14 cellular contexts compared by ENCODE assay signal in the genomic region with DNA sequence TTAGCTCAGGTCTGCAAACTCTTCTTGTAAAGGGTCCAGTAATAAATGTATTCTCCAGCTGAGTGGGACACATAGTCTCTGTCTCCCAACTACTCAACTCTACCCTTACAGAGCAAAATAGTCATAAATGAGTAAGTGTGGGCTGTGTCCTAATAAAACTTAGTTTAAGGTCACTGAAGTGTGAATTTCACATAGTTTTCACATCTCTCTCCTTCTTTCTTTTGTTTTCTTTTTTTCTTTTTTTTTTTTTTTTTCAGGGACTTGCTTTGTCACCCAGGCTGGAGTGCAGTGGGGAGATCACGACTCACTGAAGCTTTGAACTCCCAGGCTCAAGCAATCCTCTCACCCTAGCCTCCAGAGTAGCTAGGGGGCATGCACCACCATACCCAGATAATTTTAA. TPM values are rescaled to one million over a fixed set of nuclear protein-coding genes. Genes with fewer than 3 reads are reported as not detected.
A peak's percentile ranks its signal among the peaks of the same experiment; 100 is the strongest.
DNase-seq lines count a peak whose midpoint lies in the region; ATAC-seq and FAIRE-seq lines count a peak whose summit lies in the region.
"Had no signal": no experiment of that assay in that cellular context is flagged by ENCODE, and none has a peak within 500 bp of the region (broad histone marks: within the 10 kb centered on the region; RNA-seq: fewer than 3 reads in every experiment).

No MANE protein-coding gene starts in this region.

- peak; percentile 24 for FAIRE-seq in GM18507 (lab: Jason Lieb, UNC)
- FAIRE-seq in RCC 7860 (lab: Jason Lieb, UNC) = peak; percentile 38

- H3K4me3 Mint-ChIP-seq in activated T-helper 1 cell treated with anti-CD3 and anti-CD28 coated beads, Interleukin-12 subunit alpha, Interleukin-12 subunit beta, Interleukin-2, Interleukin-4 antibody, amounts not matched to agents 30 ng/mL and 10 ng/mL and 1 ng/mL, durations not matched to agents 14 hours and 24 hours and 36 hours = no peak overlapping the region

- H3K4me1 Mint-ChIP-seq in activated T-helper 1 cell treated with anti-CD3 and anti-CD28 coated beads, Interleukin-12 subunit alpha, Interleukin-12 subunit beta, Interleukin-2, Interleukin-4 antibody, amounts not matched to agents 30 ng/mL and 10 ng/mL and 1 ng/mL, durations not matched to agents 14 hours and 24 hours and 36 hours (ENCODE audit: low read depth) = peaks cover 30% of the 10 kb centered on the region

- DNase-seq in Caki2 (ENCODE audit: low read depth) (peak; percentile 79), GM18507 (ENCODE audit: extremely low spot score, insufficient read length, low read depth) (no peak), RCC 7860 (ENCODE audit: low spot score) (peak; percentile 37), kidney tubule cell (ENCODE audit: low spot score) (peak; percentile 63), NCI-H82 (lab: John Stamatoyannopoulos, UW) (no peak), T-helper 9 cell (no peak)
- DNase-seq in activated T-helper 1 cell treated with anti-CD3 and anti-CD28 coated beads, Interleukin-12 subunit alpha, Interleukin-12 subunit beta, Interleukin-2, Interleukin-4 antibody, amounts not matched to agents 30 ng/mL and 10 ng/mL and 1 ng/mL, durations not matched to agents 14 hours and 24 hours and 36 hours (ENCODE audit: low spot score) = no peak
- DNase-seq: ACHN; CD4-positive, CD25-positive, alpha-beta regulatory T cell; DMS79 treated with DMSO at 0.1 percent for 48 hours; HCEC 1CT; HFFc6 had no signal

- no peak overlapping the region for H3K27ac Mint-ChIP-seq in activated T-helper 1 cell treated with anti-CD3 and anti-CD28 coated beads, Interleukin-12 subunit alpha, Interleukin-12 subunit beta, Interleukin-2, Interleukin-4 antibody, amounts not matched to agents 30 ng/mL and 10 ng/mL and 1 ng/mL, durations not matched to agents 14 hours and 24 hours and 36 hours
- H3K27ac Mint-ChIP-seq: CD4-positive, CD25-positive, alpha-beta regulatory T cell; HFFc6 had no signal

- H3K9me3 Mint-ChIP-seq in activated T-helper 1 cell treated with anti-CD3 and anti-CD28 coated beads, Interleukin-12 subunit alpha, Interleukin-12 subunit beta, Interleukin-2, Interleukin-4 antibody, amounts not matched to agents 30 ng/mL and 10 ng/mL and 1 ng/mL, durations not matched to agents 14 hours and 24 hours and 36 hours = no peaks in the 10 kb centered on the region
- H3K9me3 Mint-ChIP-seq: HFFc6 had no signal

- in situ Hi-C loops in Caki2 (cut with HindIII; ENCODE audit: low pct_unique_long_range_greater_than_20kb, low sequenced_read_pairs) = no loop called here

- ATAC-seq in GM18511 (IDR thresholded peaks at IDR 0.05; ENCODE audit: unreplicated experiment) = no peak
- ATAC-seq: K562 had no signal

- H3K27me3 Mint-ChIP-seq in activated T-helper 1 cell treated with anti-CD3 and anti-CD28 coated beads, Interleukin-12 subunit alpha, Interleukin-12 subunit beta, Interleukin-2, Interleukin-4 antibody, amounts not matched to agents 30 ng/mL and 10 ng/mL and 1 ng/mL, durations not matched to agents 14 hours and 24 hours and 36 hours (ENCODE audit: insufficient read depth) = peaks cover 13% of the 10 kb centered on the region

- peaks cover 5% of the 10 kb centered on the region for H3K36me3 Mint-ChIP-seq in activated T-helper 1 cell treated with anti-CD3 and anti-CD28 coated beads, Interleukin-12 subunit alpha, Interleukin-12 subunit beta, Interleukin-2, Interleukin-4 antibody, amounts not matched to agents 30 ng/mL and 10 ng/mL and 1 ng/mL, durations not matched to agents 14 hours and 24 hours and 36 hours (ENCODE audit: low read depth)
- H3K36me3 Mint-ChIP-seq: CD4-positive, CD25-positive, alpha-beta regulatory T cell had no signal

- intact Hi-C loops in activated T-helper 1 cell treated with anti-CD3 and anti-CD28 coated beads, Interleukin-12 subunit alpha, Interleukin-12 subunit beta, Interleukin-2, Interleukin-4 antibody, amounts not matched to agents 30 ng/mL and 10 ng/mL and 1 ng/mL, durations not matched to agents 14 hours and 24 hours and 36 hours (cut with micrococcal nuclease) = loop anchor here (5.0 kb wide), 1 partner anchor 1042 kb away; the partner anchor contains the start of gene TTC14

RNA-seq across cellular contexts. Expression of gene ACTL6A, which starts 1.9 kb away (rescaled TPM):
- total RNA-seq in Caki2 (2014; rRNA removed; shearing (Covaris generic); ENCODE audit: low replicate concordance) = 184 and 205 TPM in 2 replicates
- total RNA-seq in activated T-helper 1 cell treated with anti-CD3 and anti-CD28 coated beads, Interleukin-12 subunit alpha, Interleukin-12 subunit beta, Interleukin-2, Interleukin-4 antibody, amounts not matched to agents 30 ng/mL and 10 ng/mL and 1 ng/mL, durations not matched to agents 14 hours and 24 hours and 36 hours = 113 and 117 TPM in 2 replicates

RNA-seq across cellular contexts. Expression of gene MRPL47, which starts 43.6 kb away (rescaled TPM):
- 83.8 and 91.6 TPM in 2 replicates for total RNA-seq in Caki2 (2014; rRNA removed; shearing (Covaris generic); ENCODE audit: low replicate concordance)
- 65.1 and 65.5 TPM in 2 replicates for total RNA-seq in activated T-helper 1 cell treated with anti-CD3 and anti-CD28 coated beads, Interleukin-12 subunit alpha, Interleukin-12 subunit beta, Interleukin-2, Interleukin-4 antibody, amounts not matched to agents 30 ng/mL and 10 ng/mL and 1 ng/mL, durations not matched to agents 14 hours and 24 hours and 36 hours

RNA-seq across cellular contexts. Expression of gene NDUFB5, which starts 43.8 kb away (rescaled TPM):
- total RNA-seq in Caki2 (2014; rRNA removed; shearing (Covaris generic); ENCODE audit: low replicate concordance) = 271 and 320 TPM in 2 replicates
- total RNA-seq in activated T-helper 1 cell treated with anti-CD3 and anti-CD28 coated beads, Interleukin-12 subunit alpha, Interleukin-12 subunit beta, Interleukin-2, Interleukin-4 antibody, amounts not matched to agents 30 ng/mL and 10 ng/mL and 1 ng/mL, durations not matched to agents 14 hours and 24 hours and 36 hours = 81.5 and 86.1 TPM in 2 replicates

Comparison
In these comparisons a context has a peak if more than half of its experiments do, and no peak if none do; other contexts are left out.
1. DNase-seq: peak in Caki2 (single experiment), RCC 7860 (single experiment) and kidney tubule cell (single experiment); none in GM18507 (single experiment), NCI-H82 (single experiment), activated T-helper 1 cell treated with anti-CD3 and anti-CD28 coated beads, Interleukin-12 subunit alpha, Interleukin-12 subunit beta, Interleukin-2, Interleukin-4 antibody, amounts not matched to agents 30 ng/mL and 10 ng/mL and 1 ng/mL, durations not matched to agents 14 hours and 24 hours and 36 hours (single experiment) and T-helper 9 cell (single experiment).